ENCODE assay signal across 1 cellular context in the genomic region with DNA sequence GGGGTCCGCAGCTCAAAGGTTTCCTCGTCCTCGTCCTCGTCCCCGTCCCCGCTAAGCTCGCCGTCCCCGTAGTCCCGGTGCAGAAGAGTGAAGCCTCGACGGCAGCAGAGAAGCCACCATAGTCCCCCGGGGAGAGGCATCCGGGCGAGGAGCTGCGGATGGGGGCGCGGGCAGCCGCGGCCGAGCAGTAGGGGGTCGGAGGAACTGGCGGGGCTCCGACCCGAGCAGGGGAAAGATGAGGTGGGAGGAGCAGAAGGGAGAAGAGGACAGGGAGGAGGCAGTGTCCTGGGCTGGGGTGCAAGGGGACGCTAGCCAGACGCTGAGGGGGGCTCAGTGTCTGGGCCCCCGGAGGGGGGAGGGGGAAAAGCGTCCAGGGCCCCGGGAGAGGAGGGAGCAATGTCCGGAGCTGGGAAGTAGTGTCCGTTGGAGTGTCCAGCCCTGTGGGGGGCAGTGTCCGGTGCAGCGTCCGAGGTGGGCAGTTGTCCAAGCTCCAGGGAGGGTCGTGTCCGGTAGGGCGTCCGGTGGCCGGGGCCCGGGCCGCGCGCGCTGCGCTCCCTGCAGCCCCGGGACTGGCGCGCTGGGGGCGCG.
TF ChIP-seq lines count a peak whose summit lies in the region.

A gene with protein sequence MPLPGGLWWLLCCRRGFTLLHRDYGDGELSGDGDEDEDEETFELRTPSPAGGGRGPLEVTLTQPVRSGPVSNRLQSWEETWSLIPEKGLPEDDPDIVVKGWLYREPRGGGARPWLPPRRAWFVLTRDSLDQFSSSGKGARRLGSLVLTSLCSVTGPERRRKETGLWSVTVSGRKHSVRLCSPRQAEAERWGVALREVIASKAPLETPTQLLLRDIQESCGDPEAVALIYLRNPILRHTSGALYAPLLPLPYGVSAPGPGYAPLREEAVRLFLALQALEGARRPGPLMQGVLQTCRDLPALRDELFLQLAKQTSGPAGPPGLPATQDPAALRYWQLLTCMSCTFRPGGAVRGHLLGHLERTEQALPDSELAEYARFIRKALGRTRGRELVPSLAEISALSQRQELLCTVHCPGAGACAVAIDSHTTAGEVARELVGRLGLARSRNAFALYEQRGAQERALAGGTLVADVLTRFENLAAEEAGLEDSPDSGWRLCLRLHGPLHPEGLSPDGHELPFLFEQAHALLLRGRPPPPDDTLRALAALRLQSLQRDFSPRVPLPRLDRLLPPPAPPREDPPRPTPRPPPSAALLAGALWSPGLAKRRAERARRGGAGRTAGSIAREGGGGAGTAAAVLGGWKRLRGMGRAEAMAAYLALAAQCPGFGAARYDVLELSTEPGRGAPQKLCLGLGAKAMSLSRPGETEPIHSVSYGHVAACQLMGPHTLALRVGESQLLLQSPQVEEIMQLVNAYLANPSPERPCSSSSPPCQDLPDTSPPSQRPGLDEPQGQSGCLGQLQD (minus strand): TSS at position 571 of the 588 bp plus-strand sequence. CDS start 431 bp downstream, at position 140.

TF ChIP-seq in HepG2, 621 proteins besides CTCF, POLR2A, EP300 and RAD21 (continued from another document and continues in another):
- TF ChIP-seq, protein P1, sequence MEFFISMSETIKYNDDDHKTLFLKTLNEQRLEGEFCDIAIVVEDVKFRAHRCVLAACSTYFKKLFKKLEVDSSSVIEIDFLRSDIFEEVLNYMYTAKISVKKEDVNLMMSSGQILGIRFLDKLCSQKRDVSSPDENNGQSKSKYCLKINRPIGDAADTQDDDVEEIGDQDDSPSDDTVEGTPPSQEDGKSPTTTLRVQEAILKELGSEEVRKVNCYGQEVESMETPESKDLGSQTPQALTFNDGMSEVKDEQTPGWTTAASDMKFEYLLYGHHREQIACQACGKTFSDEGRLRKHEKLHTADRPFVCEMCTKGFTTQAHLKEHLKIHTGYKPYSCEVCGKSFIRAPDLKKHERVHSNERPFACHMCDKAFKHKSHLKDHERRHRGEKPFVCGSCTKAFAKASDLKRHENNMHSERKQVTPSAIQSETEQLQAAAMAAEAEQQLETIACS (CRISPR knock-in tag; IDR thresholded peaks at IDR 0.05): peak; percentile 76; the same call in 1 of the 2 replicates
- TF ChIP-seq, protein P2, sequence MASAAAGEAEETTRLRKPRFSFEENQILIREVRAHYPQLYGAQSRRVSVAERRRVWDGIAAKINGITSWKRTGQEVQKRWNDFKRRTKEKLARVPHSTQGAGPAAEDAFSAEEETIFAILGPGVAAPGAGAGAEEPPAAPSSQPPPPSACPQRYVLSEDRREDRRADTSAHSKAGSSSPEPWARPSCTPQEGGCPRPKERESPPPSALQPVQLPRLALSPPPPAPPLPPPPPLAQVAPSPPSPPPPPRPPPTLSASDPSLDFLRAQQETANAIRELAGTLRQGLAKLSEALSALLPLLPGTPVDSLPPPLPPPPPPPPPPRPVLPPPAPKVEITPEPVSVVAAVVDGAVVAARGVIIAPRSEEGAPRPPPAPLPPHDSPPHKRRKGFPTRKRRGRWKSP (CRISPR knock-in tag; IDR thresholded peaks at IDR 0.05): peak; percentile 22; the same call in 1 of the 2 replicates
- TF ChIP-seq ZNF547 (CRISPR knock-in tag; IDR thresholded peaks at IDR 0.05) (peak; percentile 79; the same call in 1 of the 2 replicates), HNF4G (IDR thresholded peaks at IDR 0.05; ENCODE audit: borderline replicate concordance, low read depth, low read length) (0 out of 2 replicates have a peak, but pooled peaks have one; percentile 5), HNF4G (CRISPR knock-in tag; IDR thresholded peaks at IDR 0.05; ENCODE audit: borderline replicate concordance, low read depth) (no peak), PAX8 (CRISPR knock-in tag; IDR thresholded peaks at IDR 0.05; ENCODE audit: borderline replicate concordance) (peak; percentile 32; the same call in 1 of the 2 replicates), ZFP90 (CRISPR knock-in tag; IDR thresholded peaks at IDR 0.05; ENCODE audit: borderline replicate concordance) (peak; percentile 63; the same call in 1 of the 2 replicates), SAFB2 (CRISPR knock-in tag; IDR thresholded peaks at IDR 0.05; ENCODE audit: borderline replicate concordance, low read depth) (0 out of 2 replicates have a peak, but pooled peaks have one; percentile 90), CREB1 (IDR thresholded peaks at IDR 0.05) (no peak), CREB1 (CRISPR knock-in tag; IDR thresholded peaks at IDR 0.05) (no peak), ZNF749 (CRISPR knock-in tag; IDR thresholded peaks at IDR 0.05; ENCODE audit: borderline replicate concordance) (peak; percentile 51; the same call in 1 of the 2 replicates), ZNF430 (CRISPR knock-in tag; IDR thresholded peaks at IDR 0.05) (no peak), CHD2 (IDR thresholded peaks at IDR 0.05; ENCODE audit: low read depth, low read length) (0 out of 2 replicates have a peak, but pooled peaks have one; percentile 20), DPF2 (CRISPR knock-in tag; IDR thresholded peaks at IDR 0.05; ENCODE audit: borderline replicate concordance, low read depth) (0 out of 2 replicates have a peak, but pooled peaks have one; percentile 13), GABPB1 (CRISPR knock-in tag; IDR thresholded peaks at IDR 0.05) (peak; percentile 55; the same call in 1 of the 2 replicates), ZNF572 (CRISPR knock-in tag; IDR thresholded peaks at IDR 0.05) (0 out of 2 replicates have a peak, but pooled peaks have one; percentile 22), FLYWCH1 (CRISPR knock-in tag; IDR thresholded peaks at IDR 0.05) (0 out of 2 replicates have a peak, but pooled peaks have one; percentile 62), ZNF253 (CRISPR knock-in tag; IDR thresholded peaks at IDR 0.05; ENCODE audit: borderline replicate concordance) (no peak), KLF6 (CRISPR knock-in tag; IDR thresholded peaks at IDR 0.05) (no peak; the same call in 1 of the 2 replicates), ARNT2 (CRISPR knock-in tag; IDR thresholded peaks at IDR 0.05; ENCODE audit: low read depth) (0 out of 2 replicates have a peak, but pooled peaks have one; percentile 18), ZNF577 (CRISPR knock-in tag; IDR thresholded peaks at IDR 0.05; ENCODE audit: borderline replicate concordance, low read depth) (no peak), ZNF235 (CRISPR knock-in tag; IDR thresholded peaks at IDR 0.05; ENCODE audit: borderline replicate concordance) (peak; percentile 53; the same call in 1 of the 2 replicates), ZNF333 (CRISPR knock-in tag; IDR thresholded peaks at IDR 0.05; ENCODE audit: borderline replicate concordance) (peak; percentile 83; the same call in 1 of the 2 replicates), ZNF383 (CRISPR knock-in tag; IDR thresholded peaks at IDR 0.05; ENCODE audit: borderline replicate concordance) (0 out of 2 replicates have a peak, but pooled peaks have one; percentile 55), ZNF816 (CRISPR knock-in tag; IDR thresholded peaks at IDR 0.05; ENCODE audit: borderline replicate concordance) (no peak), ZNF839 (CRISPR knock-in tag; IDR thresholded peaks at IDR 0.05; ENCODE audit: borderline replicate concordance) (0 out of 2 replicates have a peak, but pooled peaks have one; percentile 35), PCBP1 (IDR thresholded peaks at IDR 0.05; ENCODE audit: borderline replicate concordance, low read depth, low read length) (0 out of 2 replicates have a peak, but pooled peaks have one; percentile 57), ZNF274 (CRISPR knock-in tag; IDR thresholded peaks at IDR 0.05) (peak; percentile 65; the same call in 1 of the 2 replicates), TGIF2 (CRISPR knock-in tag; IDR thresholded peaks at IDR 0.05) (peak; percentile 77; the same call in 1 of the 2 replicates), HIVEP1 (CRISPR knock-in tag; IDR thresholded peaks at IDR 0.05) (peak; percentile 43; the same call in 1 of the 2 replicates)
- TF ChIP-seq, protein P3, sequence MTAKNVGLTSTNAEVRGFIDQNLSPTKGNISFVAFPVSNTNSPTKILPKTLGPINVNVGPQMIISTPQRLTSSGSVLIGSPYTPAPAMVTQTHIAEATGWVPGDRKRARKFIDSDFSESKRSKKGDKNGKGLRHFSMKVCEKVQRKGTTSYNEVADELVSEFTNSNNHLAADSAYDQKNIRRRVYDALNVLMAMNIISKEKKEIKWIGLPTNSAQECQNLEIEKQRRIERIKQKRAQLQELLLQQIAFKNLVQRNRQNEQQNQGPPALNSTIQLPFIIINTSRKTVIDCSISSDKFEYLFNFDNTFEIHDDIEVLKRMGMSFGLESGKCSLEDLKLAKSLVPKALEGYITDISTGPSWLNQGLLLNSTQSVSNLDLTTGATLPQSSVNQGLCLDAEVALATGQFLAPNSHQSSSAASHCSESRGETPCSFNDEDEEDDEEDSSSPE (CRISPR knock-in tag; IDR thresholded peaks at IDR 0.05): 0 out of 2 replicates have a peak, but pooled peaks have one; percentile 1
- TF ChIP-seq, protein P4, sequence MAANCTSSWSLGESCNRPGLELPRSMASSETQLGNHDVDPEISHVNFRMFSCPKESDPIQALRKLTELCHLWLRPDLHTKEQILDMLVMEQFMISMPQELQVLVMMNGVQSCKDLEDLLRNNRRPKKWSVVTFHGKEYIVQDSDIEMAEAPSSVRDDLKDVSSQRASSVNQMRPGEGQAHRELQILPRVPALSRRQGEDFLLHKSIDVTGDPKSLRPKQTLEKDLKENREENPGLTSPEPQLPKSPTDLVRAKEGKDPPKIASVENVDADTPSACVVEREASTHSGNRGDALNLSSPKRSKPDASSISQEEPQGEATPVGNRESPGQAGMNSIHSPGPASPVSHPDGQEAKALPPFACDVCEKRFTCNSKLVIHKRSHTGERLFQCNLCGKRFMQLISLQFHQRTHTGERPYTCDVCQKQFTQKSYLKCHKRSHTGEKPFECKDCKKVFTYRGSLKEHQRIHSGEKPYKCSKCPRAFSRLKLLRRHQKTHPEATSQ (CRISPR knock-in tag; IDR thresholded peaks at IDR 0.05; ENCODE audit: borderline replicate concordance): no peak
- TF ChIP-seq, protein P5, sequence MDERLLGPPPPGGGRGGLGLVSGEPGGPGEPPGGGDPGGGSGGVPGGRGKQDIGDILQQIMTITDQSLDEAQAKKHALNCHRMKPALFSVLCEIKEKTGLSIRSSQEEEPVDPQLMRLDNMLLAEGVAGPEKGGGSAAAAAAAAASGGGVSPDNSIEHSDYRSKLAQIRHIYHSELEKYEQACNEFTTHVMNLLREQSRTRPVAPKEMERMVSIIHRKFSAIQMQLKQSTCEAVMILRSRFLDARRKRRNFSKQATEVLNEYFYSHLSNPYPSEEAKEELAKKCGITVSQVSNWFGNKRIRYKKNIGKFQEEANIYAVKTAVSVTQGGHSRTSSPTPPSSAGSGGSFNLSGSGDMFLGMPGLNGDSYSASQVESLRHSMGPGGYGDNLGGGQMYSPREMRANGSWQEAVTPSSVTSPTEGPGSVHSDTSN (CRISPR knock-in tag; IDR thresholded peaks at IDR 0.05): no peak
- TF ChIP-seq, protein P6, sequence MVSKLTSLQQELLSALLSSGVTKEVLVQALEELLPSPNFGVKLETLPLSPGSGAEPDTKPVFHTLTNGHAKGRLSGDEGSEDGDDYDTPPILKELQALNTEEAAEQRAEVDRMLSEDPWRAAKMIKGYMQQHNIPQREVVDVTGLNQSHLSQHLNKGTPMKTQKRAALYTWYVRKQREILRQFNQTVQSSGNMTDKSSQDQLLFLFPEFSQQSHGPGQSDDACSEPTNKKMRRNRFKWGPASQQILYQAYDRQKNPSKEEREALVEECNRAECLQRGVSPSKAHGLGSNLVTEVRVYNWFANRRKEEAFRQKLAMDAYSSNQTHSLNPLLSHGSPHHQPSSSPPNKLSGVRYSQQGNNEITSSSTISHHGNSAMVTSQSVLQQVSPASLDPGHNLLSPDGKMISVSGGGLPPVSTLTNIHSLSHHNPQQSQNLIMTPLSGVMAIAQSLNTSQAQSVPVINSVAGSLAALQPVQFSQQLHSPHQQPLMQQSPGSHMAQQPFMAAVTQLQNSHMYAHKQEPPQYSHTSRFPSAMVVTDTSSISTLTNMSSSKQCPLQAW (CRISPR knock-in tag; IDR thresholded peaks at IDR 0.05): 0 out of 2 replicates have a peak, but pooled peaks have one; percentile 63
- TF ChIP-seq, protein P7, sequence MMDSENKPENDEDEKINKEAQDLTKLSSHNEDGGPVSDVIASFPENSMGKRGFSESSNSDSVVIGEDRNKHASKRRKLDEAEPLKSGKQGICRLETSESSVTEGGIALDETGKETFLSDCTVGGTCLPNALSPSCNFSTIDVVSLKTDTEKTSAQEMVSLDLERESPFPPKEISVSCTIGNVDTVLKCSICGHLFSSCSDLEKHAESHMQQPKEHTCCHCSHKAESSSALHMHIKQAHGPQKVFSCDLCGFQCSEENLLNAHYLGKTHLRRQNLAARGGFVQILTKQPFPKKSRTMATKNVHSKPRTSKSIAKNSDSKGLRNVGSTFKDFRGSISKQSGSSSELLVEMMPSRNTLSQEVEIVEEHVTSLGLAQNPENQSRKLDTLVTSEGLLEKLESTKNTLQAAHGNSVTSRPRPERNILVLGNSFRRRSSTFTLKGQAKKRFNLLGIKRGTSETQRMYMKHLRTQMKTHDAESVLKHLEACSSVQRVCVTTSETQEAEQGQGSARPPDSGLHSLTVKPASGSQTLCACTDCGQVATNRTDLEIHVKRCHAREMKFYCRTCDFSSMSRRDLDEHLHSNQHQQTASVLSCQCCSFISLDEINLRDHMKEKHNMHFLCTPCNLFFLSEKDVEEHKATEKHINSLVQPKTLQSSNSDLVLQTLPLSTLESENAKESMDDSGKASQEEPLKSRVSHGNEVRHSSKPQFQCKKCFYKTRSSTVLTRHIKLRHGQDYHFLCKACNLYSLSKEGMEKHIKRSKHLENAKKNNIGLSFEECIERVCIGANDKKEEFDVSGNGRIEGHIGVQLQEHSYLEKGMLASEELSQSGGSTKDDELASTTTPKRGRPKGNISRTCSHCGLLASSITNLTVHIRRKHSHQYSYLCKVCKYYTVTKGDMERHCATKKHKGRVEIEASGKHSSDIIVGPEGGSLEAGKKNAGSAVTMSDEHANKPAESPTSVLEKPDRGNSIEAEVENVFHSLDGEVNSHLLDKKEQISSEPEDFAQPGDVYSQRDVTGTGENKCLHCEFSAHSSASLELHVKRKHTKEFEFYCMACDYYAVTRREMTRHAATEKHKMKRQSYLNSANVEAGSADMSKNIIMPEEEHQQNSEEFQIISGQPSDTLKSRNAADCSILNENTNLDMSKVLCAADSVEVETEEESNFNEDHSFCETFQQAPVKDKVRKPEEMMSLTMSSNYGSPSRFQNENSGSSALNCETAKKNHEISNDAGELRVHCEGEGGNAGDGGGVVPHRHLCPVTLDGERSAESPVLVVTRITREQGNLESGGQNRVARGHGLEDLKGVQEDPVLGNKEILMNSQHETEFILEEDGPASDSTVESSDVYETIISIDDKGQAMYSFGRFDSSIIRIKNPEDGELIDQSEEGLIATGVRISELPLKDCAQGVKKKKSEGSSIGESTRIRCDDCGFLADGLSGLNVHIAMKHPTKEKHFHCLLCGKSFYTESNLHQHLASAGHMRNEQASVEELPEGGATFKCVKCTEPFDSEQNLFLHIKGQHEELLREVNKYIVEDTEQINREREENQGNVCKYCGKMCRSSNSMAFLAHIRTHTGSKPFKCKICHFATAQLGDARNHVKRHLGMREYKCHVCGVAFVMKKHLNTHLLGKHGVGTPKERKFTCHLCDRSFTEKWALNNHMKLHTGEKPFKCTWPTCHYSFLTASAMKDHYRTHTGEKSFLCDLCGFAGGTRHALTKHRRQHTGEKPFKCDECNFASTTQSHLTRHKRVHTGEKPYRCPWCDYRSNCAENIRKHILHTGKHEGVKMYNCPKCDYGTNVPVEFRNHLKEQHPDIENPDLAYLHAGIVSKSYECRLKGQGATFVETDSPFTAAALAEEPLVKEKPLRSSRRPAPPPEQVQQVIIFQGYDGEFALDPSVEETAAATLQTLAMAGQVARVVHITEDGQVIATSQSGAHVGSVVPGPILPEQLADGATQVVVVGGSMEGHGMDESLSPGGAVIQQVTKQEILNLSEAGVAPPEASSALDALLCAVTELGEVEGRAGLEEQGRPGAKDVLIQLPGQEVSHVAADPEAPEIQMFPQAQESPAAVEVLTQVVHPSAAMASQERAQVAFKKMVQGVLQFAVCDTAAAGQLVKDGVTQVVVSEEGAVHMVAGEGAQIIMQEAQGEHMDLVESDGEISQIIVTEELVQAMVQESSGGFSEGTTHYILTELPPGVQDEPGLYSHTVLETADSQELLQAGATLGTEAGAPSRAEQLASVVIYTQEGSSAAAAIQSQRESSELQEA (CRISPR knock-in tag; IDR thresholded peaks at IDR 0.05; ENCODE audit: not compliant biosample characterization): peak; percentile 82
